In genomic region chr6:118580585-118581419, GRCh38 we compare ENCODE assay signal across 8 cellular contexts. TPM values are rescaled to one million over a fixed set of nuclear protein-coding genes. Genes with fewer than 3 reads are reported as not detected.
DNase-seq lines count a peak whose midpoint lies in the region; ATAC-seq and TF ChIP-seq lines count a peak whose summit lies in the region.

No MANE protein-coding gene starts in this region.

- WGBS in stomach, 5 donors: 61 to 79% (median 65%) methylated on average over 10 of the region's 10 CpGs

- no peaks in the 10 kb centered on the region for H3K27me3 ChIP-seq in Peyer's patch
- H3K27me3 ChIP-seq in stomach: no peaks in the 10 kb centered on the region

- no peak for ATAC-seq in GM21381 (IDR thresholded peaks at IDR 0.05; ENCODE audit: unreplicated experiment)

- H3K4me1 Mint-ChIP-seq in chondrocyte (ENCODE audit: low read depth): peaks cover 17% of the 10 kb centered on the region

- peak; percentile 44; the same call in 1 of the 3 replicates for TF ChIP-seq CTCF in GM12872 (IDR thresholded peaks at IDR 0.05; ENCODE audit: insufficient read depth, low read depth, low read length)
- peak in 5 of 6 experiments; percentile 27 to 87 (median 80) for TF ChIP-seq CTCF in Peyer's patch (IDR thresholded peaks at IDR 0.05)
- peak; percentile 89 for TF ChIP-seq CTCF in chondrocyte (IDR thresholded peaks at IDR 0.05)
- TF ChIP-seq CTCF in stomach (IDR thresholded peaks at IDR 0.05): peak in 5 of 7 experiments; percentile 47 to 61 (median 55)

- H3K27me3 Mint-ChIP-seq in chondrocyte (ENCODE audit: low read depth): no peaks in the 10 kb centered on the region

- in situ Hi-C loops in ACHN (cut with HindIII; ENCODE audit: low pct_ligation_motif_present, low pct_unique_long_range_greater_than_20kb, low sequenced_read_pairs): no loop called here

- TF ChIP-seq POLR2A in Peyer's patch (IDR thresholded peaks at IDR 0.05): no peak
- TF ChIP-seq POLR2A in stomach (IDR thresholded peaks at IDR 0.05): no peak

- no peak overlapping the region for H3K27ac ChIP-seq in Peyer's patch
- peak overlapping the region in 3 of 5 donors; percentile 35 to 46 (median 44) for H3K27ac ChIP-seq in stomach

- peak overlapping the region; percentile 83 for H3K27ac Mint-ChIP-seq in chondrocyte (ENCODE audit: unreplicated experiment)

- H3K36me3 ChIP-seq in Peyer's patch (peaks cover 0 to 4% (median 0%) of the 10 kb centered on the region in 3 donors), stomach (peaks cover 0 to 10% (median under 1%) of the 10 kb centered on the region in 4 donors)

- no peak overlapping the region for H3K4me3 Mint-ChIP-seq in chondrocyte (ENCODE audit: unreplicated experiment)

- H3K9me3 ChIP-seq in Peyer's patch (peaks cover 0 to 17% (median 3%) of the 10 kb centered on the region in 4 donors), stomach (peaks cover 7 to 31% (median 19%) of the 10 kb centered on the region in 4 donors)

- peaks cover 10% of the 10 kb centered on the region for H3K9me3 Mint-ChIP-seq in chondrocyte (ENCODE audit: low read depth)

- H3K4me3 ChIP-seq in Peyer's patch (no peak overlapping the region), stomach (no peak overlapping the region)

- H3K4me1 ChIP-seq in Peyer's patch (no peaks in the 10 kb centered on the region), stomach (peaks cover 19 to 32% (median 26%) of the 10 kb centered on the region in 4 donors)

- DNase-seq in ACHN (peak; percentile 63), HuH-7 (ENCODE audit: low spot score) (peak; percentile 46), Peyer's patch (peak in 1 of 3 donors; percentile 70), chondrocyte (ENCODE audit: low spot score) (no peak), kidney glomerular epithelial cell (lab: John Stamatoyannopoulos, UW) (peak; percentile 64), stomach (no peak)

- intact Hi-C loops in stomach (cut with DNase I; ENCODE audit: low total_unique reads): no loop called here

- no peak for TF ChIP-seq EP300 in stomach (IDR thresholded peaks at IDR 0.05)

- H3K36me3 Mint-ChIP-seq in chondrocyte (ENCODE audit: low read depth): peaks cover 7% of the 10 kb centered on the region

RNA-seq across cellular contexts. Expression of gene PLN, which starts 32.7 kb away (rescaled TPM):
- 10 to 100 TPM in 2 of 4 donors, 1 to 10 TPM in 2; 6.1 to 28.9 (median 12.2) TPM for total RNA-seq in Peyer's patch
- total RNA-seq in chondrocyte: 0.18 TPM in 1 of 3 replicates, not detected in the others
- 100 to 1,000 TPM in 2 of 5 donors, 10 to 100 TPM in 2, 1 to 10 TPM in 1; 2.3 to 158 (median 52.7) TPM for total RNA-seq in stomach
- polyA plus RNA-seq in stomach: 10 to 100 TPM; 13.1 to 31.9 (median 22.4) TPM

Comparison
In these comparisons a context has a peak if more than half of its experiments do, and no peak if none do; other contexts are left out.
1. DNase-seq: peak in ACHN (single experiment), HuH-7 (single experiment) and kidney glomerular epithelial cell (single experiment); none in chondrocyte (single experiment) and stomach (single experiment).
2. H3K27ac ChIP-seq: peak in stomach (3 of 5); none in Peyer's patch (0 of 4).
3. Peak in every context shown above with its lines, with median percentiles within 50 percentile points of each other: CTCF ChIP-seq.